8 cellular contexts compared by ENCODE assay signal in genomic region chr19:19662866-19663291, GRCh38. TPM values are rescaled to one million over a fixed set of nuclear protein-coding genes. Genes with fewer than 3 reads are reported as not detected.
DNase-seq lines count a peak whose midpoint lies in the region; ATAC-seq, FAIRE-seq and TF ChIP-seq lines count a peak whose summit lies in the region.

No MANE protein-coding gene starts in this region.

- ATAC-seq in natural killer cell = no peak

- no peak for TF ChIP-seq CTCF in coronary artery (IDR thresholded peaks at IDR 0.05)
- TF ChIP-seq CTCF in natural killer cell (IDR thresholded peaks at IDR 0.05) = no peak

- peak overlapping the region; percentile 95 to 98 for H3K27ac Mint-ChIP-seq in natural killer cell

- DNase-seq in SIG-M5 treated with dmso at 0.1 percent for 504 hours (lab: John Stamatoyannopoulos, UW; ENCODE audit: unreplicated experiment) (peak; percentile 31), SIG-M5 (lab: John Stamatoyannopoulos, UW) (no peak), NOMO-1 treated with dmso at 0.1 percent for 144 hours (lab: John Stamatoyannopoulos, UW; ENCODE audit: unreplicated experiment) (peak; percentile 23), coronary artery (ENCODE audit: low spot score) (no peak), natural killer cell (no peak), urothelium cell line (ENCODE audit: low spot score) (no peak)
- no peak for DNase-seq in stimulated activated naive CD4-positive, alpha-beta T cell treated with Interleukin-2 at 50 U/mL for 16 hours (lab: John Stamatoyannopoulos, UW)
- no peak for DNase-seq in stimulated activated CD4-positive, alpha-beta T cell treated with anti-CD3 and anti-CD28 coated beads, Interleukin-15, amount 100 ng/mL, for 24 hours

- H3K27me3 Mint-ChIP-seq in natural killer cell (ENCODE audit: low read depth in 2 of 2) = no peaks in the 10 kb centered on the region

- no peak for FAIRE-seq in urothelium cell line (lab: Jason Lieb, UNC)

- peak overlapping the region; percentile 80 to 93 for H3K27ac ChIP-seq in coronary artery

- peak overlapping the region; percentile 94 for H3K4me3 Mint-ChIP-seq in natural killer cell

- no peaks in the 10 kb centered on the region for H3K36me3 Mint-ChIP-seq in natural killer cell

- intact Hi-C loops in natural killer cell (cut with micrococcal nuclease) = no loop called here

- no peaks in the 10 kb centered on the region for H3K9me3 Mint-ChIP-seq in natural killer cell

- H3K4me3 ChIP-seq in coronary artery = peak overlapping the region; percentile 98

- H3K4me1 Mint-ChIP-seq in natural killer cell = peaks cover 28 to 31% of the 10 kb centered on the region in 2 donors

RNA-seq across cellular contexts. Expression of gene ATP13A1, which starts 0.6 kb away (rescaled TPM):
- total RNA-seq in natural killer cell = 10 to 100 TPM; 58.1 to 73.2 (median 67.7) TPM

RNA-seq across cellular contexts. Expression of gene ZNF101, which starts 5.8 kb away (rescaled TPM):
- 10 to 100 TPM; 35.7 to 58.7 (median 41.0) TPM for total RNA-seq in natural killer cell

RNA-seq across cellular contexts. Expression of gene GMIP, which starts 19.4 kb away (rescaled TPM):
- total RNA-seq in natural killer cell = 100 to 1,000 TPM; 134 to 188 (median 150) TPM

RNA-seq across cellular contexts. Expression of gene LPAR2, which starts 34.9 kb away (rescaled TPM):
- 10 to 100 TPM; 52.1 to 81.5 (median 56.4) TPM for total RNA-seq in natural killer cell

RNA-seq across cellular contexts. Expression of gene PBX4, which starts 44.4 kb away (rescaled TPM):
- 10 to 100 TPM; 10.7 to 15.9 (median 11.1) TPM for total RNA-seq in natural killer cell

Comparison
In these comparisons a context has a peak if more than half of its experiments do, and no peak if none do; other contexts are left out.
1. DNase-seq: peak in SIG-M5 treated with dmso at 0.1 percent for 504 hours (single experiment) and NOMO-1 treated with dmso at 0.1 percent for 144 hours (single experiment); none in SIG-M5 (single experiment), coronary artery (single experiment), natural killer cell (single experiment), urothelium cell line (single experiment), stimulated activated naive CD4-positive, alpha-beta T cell treated with Interleukin-2 at 50 U/mL for 16 hours (single experiment) and stimulated activated CD4-positive, alpha-beta T cell treated with anti-CD3 and anti-CD28 coated beads, Interleukin-15, amount 100 ng/mL, for 24 hours (single experiment).